ENCODE assay signal across 12 cellular contexts in the genomic region with DNA sequence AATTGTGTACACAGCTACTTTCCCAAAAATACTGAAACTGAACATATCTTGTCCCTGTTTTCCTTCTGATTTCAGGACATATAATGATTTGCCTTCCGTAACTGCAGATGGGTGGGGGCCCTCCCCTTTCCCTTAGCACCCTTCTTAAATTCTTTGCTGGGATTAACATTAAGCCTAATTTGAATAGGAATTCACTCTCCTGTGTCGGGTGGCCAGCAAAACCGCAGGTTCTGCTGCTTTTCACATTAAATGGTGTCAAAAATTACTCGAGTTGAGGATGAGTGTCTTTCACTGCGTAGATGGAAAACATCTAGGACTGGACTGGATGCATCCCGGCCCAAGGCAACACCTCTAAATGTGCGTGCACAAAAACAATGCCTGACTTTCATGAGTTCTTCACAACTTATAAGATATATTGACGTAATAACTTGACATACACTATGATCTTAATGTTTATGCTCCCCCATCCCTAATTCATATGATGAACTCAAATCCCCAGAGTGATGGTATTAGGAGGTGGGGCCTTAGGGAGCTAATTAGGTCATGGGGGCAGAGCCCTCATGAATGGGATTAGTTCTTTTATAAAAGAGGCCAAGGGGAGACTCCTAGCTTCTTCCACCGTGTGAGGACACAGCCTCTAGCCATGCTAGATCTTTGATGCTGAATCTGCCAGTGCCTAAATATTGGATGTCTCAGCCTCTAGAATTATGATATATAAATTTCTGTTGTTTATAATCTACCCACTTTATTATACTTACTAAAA.
"Had no signal": no experiment of that assay in that cellular context is flagged by ENCODE, and none has a peak within 500 bp of the region (broad histone marks: within the 10 kb centered on the region; RNA-seq: fewer than 3 reads in every experiment).

No MANE protein-coding gene starts in this region.

- H3K36me3 Mint-ChIP-seq: activated naive CD4-positive, alpha-beta T cell treated with anti-CD3 and anti-CD28 coated beads, Interleukin-2, amount 50 U/mL, for 72 hours; brain; natural killer cell treated with Interleukin-12 subunit alpha and Interleukin-12 subunit beta and Interleukin-15 and Interleukin-18, amount 100 ng/mL, for 72 hours had no signal

- H3K27me3 Mint-ChIP-seq: effector memory CD8-positive, alpha-beta T cell; natural killer cell treated with Interleukin-12 subunit alpha and Interleukin-12 subunit beta and Interleukin-15 and Interleukin-18, amount 100 ng/mL, for 72 hours had no signal

- DNase-seq: activated CD4-positive, alpha-beta T cell treated with anti-CD3 and anti-CD28 coated beads, Interleukin-2, amount 50 U/mL, for 4 hours; activated CD4-positive, CD25-positive, alpha-beta regulatory T cell treated with anti-CD3 and anti-CD28 coated beads, Interleukin-2, amount 50 U/mL, for 72 hours; activated T-cell treated with anti-CD3 and anti-CD28 coated beads, Interleukin-2, amount 50 U/mL, for 1 hour; amniotic stem cell; effector memory CD8-positive, alpha-beta T cell; mammary epithelial cell; ovary; thyroid gland had no signal

- H3K9me3 ChIP-seq: ovary, thyroid gland had no signal

- H3K4me3 Mint-ChIP-seq: brain; effector memory CD8-positive, alpha-beta T cell; natural killer cell treated with Interleukin-12 subunit alpha and Interleukin-12 subunit beta and Interleukin-15 and Interleukin-18, amount 100 ng/mL, for 72 hours had no signal

- H3K27ac Mint-ChIP-seq: activated naive CD4-positive, alpha-beta T cell treated with anti-CD3 and anti-CD28 coated beads, Interleukin-2, amount 50 U/mL, for 72 hours; effector memory CD8-positive, alpha-beta T cell; natural killer cell treated with Interleukin-12 subunit alpha and Interleukin-12 subunit beta and Interleukin-15 and Interleukin-18, amount 100 ng/mL, for 72 hours had no signal

- H3K27me3 ChIP-seq: ovary, thyroid gland had no signal

- H3K9me3 Mint-ChIP-seq: activated naive CD4-positive, alpha-beta T cell treated with anti-CD3 and anti-CD28 coated beads, Interleukin-2, amount 50 U/mL, for 72 hours; effector memory CD8-positive, alpha-beta T cell; natural killer cell treated with Interleukin-12 subunit alpha and Interleukin-12 subunit beta and Interleukin-15 and Interleukin-18, amount 100 ng/mL, for 72 hours had no signal

- H3K36me3 ChIP-seq: ovary, thyroid gland had no signal

- H3K27ac ChIP-seq: ovary, thyroid gland had no signal

- H3K4me1 ChIP-seq: thyroid gland had no signal

- ATAC-seq: activated naive CD4-positive, alpha-beta T cell treated with anti-CD3 and anti-CD28 coated beads, Interleukin-2, amount 50 U/mL, for 72 hours; effector memory CD8-positive, alpha-beta T cell; natural killer cell treated with Interleukin-12 subunit alpha and Interleukin-12 subunit beta and Interleukin-15 and Interleukin-18, amount 100 ng/mL, for 72 hours had no signal

- H3K4me3 ChIP-seq: ovary, skin epidermis, thyroid gland had no signal
